In the genomic region with DNA sequence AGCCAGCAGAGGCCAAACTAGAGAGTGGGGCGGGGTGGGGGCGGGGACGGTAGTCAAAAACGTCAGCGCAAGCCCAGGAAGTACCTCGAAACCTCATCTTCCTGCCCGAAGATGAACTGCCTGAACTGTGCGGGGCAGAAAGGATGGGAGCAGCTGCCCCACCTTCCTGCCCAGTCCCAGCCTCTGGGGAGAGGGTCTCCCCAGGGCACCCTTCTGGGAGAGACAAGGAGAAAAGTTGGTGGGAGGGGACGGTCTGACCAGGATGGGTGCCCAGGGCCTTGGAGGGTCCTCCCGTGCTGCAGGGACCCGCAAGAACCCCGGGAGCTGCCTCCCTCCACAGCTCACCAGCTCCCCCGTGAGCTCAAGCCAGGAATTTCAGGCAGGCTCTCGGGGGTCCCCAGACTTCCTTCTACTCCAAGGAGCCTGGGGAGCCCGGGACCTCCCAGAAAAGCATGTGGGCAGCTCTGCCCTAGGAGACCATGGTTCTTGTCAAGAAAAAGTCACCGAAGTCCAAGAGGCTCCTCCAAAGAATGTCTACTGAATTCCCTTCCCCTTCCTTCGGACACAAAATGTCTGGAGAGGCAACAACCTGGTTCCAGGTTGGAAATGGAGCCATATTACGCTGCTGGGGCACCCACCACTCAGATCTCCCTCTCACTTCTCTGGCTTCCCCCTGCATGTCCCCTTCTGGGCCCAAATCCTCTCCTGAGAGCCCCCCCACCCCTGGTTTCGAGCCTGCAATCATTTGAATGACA, we compare ENCODE assay signal across 8 cellular contexts. TPM values are rescaled to one million over a fixed set of nuclear protein-coding genes. Genes with fewer than 3 reads are reported as not detected.
DNase-seq lines count a peak whose midpoint lies in the region; ATAC-seq and TF ChIP-seq lines count a peak whose summit lies in the region.

No MANE protein-coding gene starts in this region.

- no peak for TF ChIP-seq POLR2A in adrenal gland (IDR thresholded peaks at IDR 0.05)

- H3K4me3 ChIP-seq in adrenal gland: peak overlapping the region in 1 of 4 donors; percentile 12

- H3K36me3 ChIP-seq in adrenal gland (replicated peaks in 1 of 2): no peaks in the 10 kb centered on the region

- ATAC-seq in GM19328 (IDR thresholded peaks at IDR 0.05; ENCODE audit: unreplicated experiment) (peak; percentile 61), HG03439 (IDR thresholded peaks at IDR 0.05; ENCODE audit: unreplicated experiment) (peak; percentile 78)

- no peaks in the 10 kb centered on the region for H3K27me3 ChIP-seq in adrenal gland

- H3K27ac ChIP-seq in adrenal gland: no peak overlapping the region

- TF ChIP-seq CTCF in adrenal gland (IDR thresholded peaks at IDR 0.05): peak; percentile 47 to 73 (median 56)

- 19 to 24% (median 21%) methylated on average over 13 to 19 of the region's 19 CpGs for WGBS in adrenal gland, 4 donors

- H3K4me1 ChIP-seq in adrenal gland (replicated peaks in 1 of 2): no peaks in the 10 kb centered on the region

- peak; percentile 44 for DNase-seq in Caki2 (ENCODE audit: low read depth)
- peak; percentile 59 for DNase-seq in SKM-1 treated with dmso at 0.1 percent for 144 hours (lab: John Stamatoyannopoulos, UW; ENCODE audit: unreplicated experiment)
- peak in 3 of 7 donors; percentile 7 to 31 (median 24) for DNase-seq in adrenal gland
- DNase-seq in iPS-NIHi11 (ENCODE audit: low spot score): peak; percentile 89
- DNase-seq in stimulated activated CD4-positive, alpha-beta T cell treated with anti-CD3 and anti-CD28 coated beads, Interleukin-2, amount 100 ng/mL, for 4 hours (ENCODE audit: low read depth): peak; percentile 54
- no peak for DNase-seq in cortex of kidney (lab: John Stamatoyannopoulos, UW)

- no peaks in the 10 kb centered on the region for H3K9me3 ChIP-seq in adrenal gland (replicated peaks in 1 of 3)

- in situ Hi-C loops in Caki2 (cut with HindIII; ENCODE audit: low pct_unique_long_range_greater_than_20kb, low sequenced_read_pairs): no loop called here

- intact Hi-C loops in adrenal gland (cut with DNase I): no loop called here

RNA-seq across cellular contexts. Expression of a gene that starts 52.8 kb away (rescaled TPM):
- 18.1 and 45.8 TPM in 2 replicates for total RNA-seq in Caki2 (2014; rRNA removed; shearing (Covaris generic); ENCODE audit: low replicate concordance)
- 10 to 100 TPM in 7 of 8 donors, 1 to 10 TPM in 1; 9.7 to 28.1 (median 15.7) TPM for total RNA-seq in adrenal gland
- 10 to 100 TPM; 12.4 to 26.0 (median 19.8) TPM for polyA plus RNA-seq in adrenal gland
